In the genomic region with DNA sequence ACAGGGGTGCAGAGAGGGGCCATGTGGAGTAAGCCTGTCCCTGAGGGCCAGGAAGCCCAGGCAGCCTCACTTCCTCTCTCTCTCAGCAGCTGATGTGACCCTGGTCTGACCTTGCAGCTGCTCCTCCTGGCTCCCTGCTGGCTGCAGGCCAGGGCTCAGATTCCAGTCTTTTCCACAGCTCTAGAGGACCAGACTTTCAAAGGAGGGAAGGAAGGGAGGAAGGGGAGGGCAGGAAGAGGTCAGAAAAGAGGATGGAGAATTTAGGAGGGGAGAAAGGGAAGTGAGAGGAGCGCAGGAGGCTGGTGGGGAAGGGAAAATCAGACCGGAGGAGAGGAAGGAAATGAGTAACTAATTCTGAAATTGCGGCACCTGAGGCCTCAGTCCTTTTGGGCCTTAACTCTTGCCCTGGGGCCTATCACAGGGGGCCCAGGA, we compare ENCODE assay signal across 8 cellular contexts. TPM values are rescaled to one million over a fixed set of nuclear protein-coding genes. Genes with fewer than 3 reads are reported as not detected.
DNase-seq lines count a peak whose midpoint lies in the region; ATAC-seq, FAIRE-seq and TF ChIP-seq lines count a peak whose summit lies in the region.

No MANE protein-coding gene starts in this region.

- H3K27me3 Mint-ChIP-seq in progenitor cell of endocrine pancreas, result peaks cover 9% of the 10 kb centered on the region

- H3K4me1 Mint-ChIP-seq in progenitor cell of endocrine pancreas (ENCODE audit: low read depth), result peaks cover 10% of the 10 kb centered on the region

- peak; percentile 48 for DNase-seq in GM12891 (ENCODE audit: insufficient read length, low spot score)
- DNase-seq in NOMO-1 (lab: John Stamatoyannopoulos, UW; ENCODE audit: unreplicated experiment in 2 of 2), result peak; percentile 14 to 51
- peak; percentile 69 for DNase-seq in fibroblast of villous mesenchyme (ENCODE audit: low read depth)
- DNase-seq in progenitor cell of endocrine pancreas (ENCODE audit: low spot score, unreplicated experiment), result no peak
- DNase-seq in cerebellar cortex (ENCODE audit: low spot score), result no peak
- no peak for DNase-seq in activated CD8-positive, alpha-beta memory T cell treated with anti-CD3 and anti-CD28 coated beads, Interleukin-2, amount 50 U/mL, for 48 hours
- DNase-seq in stimulated activated CD4-positive, alpha-beta T cell treated with anti-CD3 and anti-CD28 coated beads, Interleukin-12 subunit alpha, Interleukin-12 subunit beta, amount 100 ng/mL, for 4 hours, result no peak

- H3K27ac Mint-ChIP-seq in progenitor cell of endocrine pancreas, result peak overlapping the region; percentile 71

- TF ChIP-seq CTCF in fibroblast of villous mesenchyme (IDR thresholded peaks at IDR 0.05; ENCODE audit: insufficient read depth, low read depth, low read length) (no peak), progenitor cell of endocrine pancreas (IDR thresholded peaks at IDR 0.05; ENCODE audit: unreplicated experiment) (no peak)

- no peak for FAIRE-seq in GM12891 (lab: Jason Lieb, UNC)

- no peak overlapping the region for H3K4me3 ChIP-seq in fibroblast of villous mesenchyme (ENCODE audit: low read depth, low read length)

- no peaks in the 10 kb centered on the region for H3K36me3 Mint-ChIP-seq in progenitor cell of endocrine pancreas (ENCODE audit: insufficient read depth)

- no peak for TF ChIP-seq POLR2A in GM12891 (IDR thresholded peaks at IDR 0.05; ENCODE audit: low read depth, low read length)

- peak; percentile 81 for ATAC-seq in HG02759 (IDR thresholded peaks at IDR 0.05; ENCODE audit: unreplicated experiment)

- peaks cover 4% of the 10 kb centered on the region for H3K9me3 Mint-ChIP-seq in progenitor cell of endocrine pancreas (ENCODE audit: low read depth)

- no peak overlapping the region for H3K4me3 Mint-ChIP-seq in progenitor cell of endocrine pancreas (ENCODE audit: low read depth)

TF ChIP-seq in GM12891, 5 proteins besides CTCF, POLR2A, EP300 and RAD21:
- TF ChIP-seq SPI1 (IDR thresholded peaks at IDR 0.05; ENCODE audit: low read depth, low read length) (peak; percentile 85), POLR2AphosphoS5 (IDR thresholded peaks at IDR 0.05; ENCODE audit: low read depth, low read length) (no peak), PAX5 (IDR thresholded peaks at IDR 0.05; ENCODE audit: insufficient read depth, low read length, severe bottlenecking) (no peak), POU2F2 (IDR thresholded peaks at IDR 0.05; ENCODE audit: low read depth, low read length) (no peak), TAF1 (IDR thresholded peaks at IDR 0.05; ENCODE audit: low read depth, low read length) (no peak)
TF ChIP-seq in GM12891: peak in this region for 1.

RNA-seq across cellular contexts. Expression of a gene that starts 40.9 kb away (rescaled TPM):
- 2.6 TPM for polyA plus RNA-seq in GM12891 (2012; ENCODE audit: low read depth, missing spikeins)
- total RNA-seq in fibroblast of villous mesenchyme (3.9 and 5.8 TPM in 2 replicates), progenitor cell of endocrine pancreas (37.1 and 43.2 TPM in 2 replicates)

Comparison
In these comparisons a context has a peak if more than half of its experiments do, and no peak if none do; other contexts are left out.
1. DNase-seq: peak in GM12891 (single experiment), NOMO-1 (2 of 2) and fibroblast of villous mesenchyme (single experiment); none in progenitor cell of endocrine pancreas (single experiment), cerebellar cortex (single experiment), activated CD8-positive, alpha-beta memory T cell treated with anti-CD3 and anti-CD28 coated beads, Interleukin-2, amount 50 U/mL, for 48 hours (single experiment) and stimulated activated CD4-positive, alpha-beta T cell treated with anti-CD3 and anti-CD28 coated beads, Interleukin-12 subunit alpha, Interleukin-12 subunit beta, amount 100 ng/mL, for 4 hours (single experiment).